ENCODE assay signal across 15 cellular contexts in the genomic region with DNA sequence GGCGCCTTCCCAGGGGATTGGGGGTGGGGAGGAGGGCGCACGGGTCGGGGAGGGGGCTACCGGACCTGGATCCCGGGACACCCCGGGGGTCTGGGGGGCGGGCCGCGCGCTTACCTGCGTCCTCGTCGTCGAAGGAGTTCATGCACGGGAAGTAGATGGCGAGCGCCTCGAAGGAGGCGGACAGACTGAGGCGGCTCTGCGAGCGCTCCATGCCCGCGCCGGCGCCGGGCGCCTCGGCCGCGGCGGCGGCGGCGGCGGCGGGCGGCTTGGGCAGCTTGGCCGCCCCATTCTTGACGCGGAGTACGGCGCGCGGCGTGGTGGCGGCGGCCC. TPM values are rescaled to one million over a fixed set of nuclear protein-coding genes. Genes with fewer than 3 reads are reported as not detected.
DNase-seq lines count a peak whose midpoint lies in the region; ATAC-seq lines count a peak whose summit lies in the region.
"Had no signal": no experiment of that assay in that cellular context is flagged by ENCODE, and none has a peak within 500 bp of the region (broad histone marks: within the 10 kb centered on the region; RNA-seq: fewer than 3 reads in every experiment).

No MANE protein-coding gene starts in this region.

- H2AFZ ChIP-seq in GM23248 (no peak overlapping the region), trophoblast cell (ENCODE audit: insufficient read depth, low read length, poor library complexity) (no peak overlapping the region)

- H3K79me1 ChIP-seq in trophoblast cell (ENCODE audit: low read length), result no peaks in the 10 kb centered on the region

- no peaks in the 10 kb centered on the region for H3K9me2 ChIP-seq in GM23248 (ENCODE audit: insufficient read depth)

- ATAC-seq in GM19463 (IDR thresholded peaks at IDR 0.05; ENCODE audit: unreplicated experiment) (no peak), HG03175 (IDR thresholded peaks at IDR 0.05; ENCODE audit: unreplicated experiment) (no peak), GM18870 (IDR thresholded peaks at IDR 0.05; ENCODE audit: unreplicated experiment) (no peak)

- no peak overlapping the region for H2BK5ac ChIP-seq in trophoblast cell (ENCODE audit: low read depth, low read length, poor library complexity)

- no peak overlapping the region for H3K18ac ChIP-seq in trophoblast cell (ENCODE audit: low read length)

- no peak overlapping the region for H2BK120ac ChIP-seq in trophoblast cell (ENCODE audit: insufficient read depth, low read length, poor library complexity)

- no peak overlapping the region for H4K8ac ChIP-seq in trophoblast cell (ENCODE audit: low read depth, low read length)

- no peak overlapping the region for H3K4ac ChIP-seq in trophoblast cell (ENCODE audit: low read depth, low read length)

- no peak overlapping the region for H3K14ac ChIP-seq in trophoblast cell (ENCODE audit: low read length)

- no peaks in the 10 kb centered on the region for H3K36me3 ChIP-seq in GM23248 (ENCODE audit: low read depth)
- H3K36me3 ChIP-seq in MG63, result no peaks in the 10 kb centered on the region
- H3K36me3 ChIP-seq in trophoblast cell (ENCODE audit: control insufficient read depth in 1 of 2, insufficient read depth in 2 of 2, low read length in 2 of 2), result no peaks in the 10 kb centered on the region

- no peak overlapping the region for H3K23ac ChIP-seq in trophoblast cell (ENCODE audit: low read length)

- no peak overlapping the region for H4K91ac ChIP-seq in trophoblast cell (ENCODE audit: low read depth, low read length)

- 3% methylated on average over 14 to 36 of the region's 49 CpGs for WGBS in GM23248 (ENCODE audit: low coverage in 1 of 2, low lambda C conversion rate in 2 of 2, missing lambda C conversion rate in 2 of 2), 2 experiments
- WGBS in trophoblast cell (ENCODE audit: extremely low coverage, insufficient coverage, insufficient read length), result no CpG with 5 or more reads among the region's 49 CpGs

- H3K79me2 ChIP-seq in GM23248 (ENCODE audit: insufficient read depth) (no peaks in the 10 kb centered on the region), trophoblast cell (ENCODE audit: control insufficient read depth, insufficient read depth, low read length, poor library complexity) (no peaks in the 10 kb centered on the region)

- H3K9ac ChIP-seq in GM23248, result no peak overlapping the region
- H3K9ac ChIP-seq in trophoblast cell (ENCODE audit: low read length), result no peak overlapping the region

- H3K27ac ChIP-seq in GM23248 (no peak overlapping the region), trophoblast cell (ENCODE audit: low read depth, low read length) (no peak overlapping the region)
- H3K27ac ChIP-seq: body of pancreas had no signal

- no peaks in the 10 kb centered on the region for H3F3A ChIP-seq in GM23248 (ENCODE audit: insufficient read depth)

- no peak overlapping the region for H4K12ac ChIP-seq in trophoblast cell (ENCODE audit: low read depth, low read length)

- no peaks in the 10 kb centered on the region for H3K4me1 ChIP-seq in GM23248 (ENCODE audit: insufficient read depth)
- H3K4me1 ChIP-seq in trophoblast cell (ENCODE audit: control insufficient read depth in 1 of 2, insufficient read depth in 2 of 2, low read length in 2 of 2), result peaks cover 2 to 4% of the 10 kb centered on the region in 2 experiments

- H3K27me3 ChIP-seq in GM23248 (replicated peaks; ENCODE audit: insufficient read depth) (peaks cover 56% of the 10 kb centered on the region), MG63 (peaks cover 41% of the 10 kb centered on the region), trophoblast cell (ENCODE audit: insufficient read depth, low read length) (peaks cover 35% of the 10 kb centered on the region)

- in situ Hi-C loops in GM23248 (cut with MboI), result no loop called here

- no peak overlapping the region for H3K4me3 ChIP-seq in GM23248
- no peak overlapping the region for H3K4me3 ChIP-seq in MG63
- no peak overlapping the region for H3K4me3 ChIP-seq in trophoblast cell (ENCODE audit: low read depth, low read length)
- H3K4me3 ChIP-seq: body of pancreas had no signal

- H2BK12ac ChIP-seq in trophoblast cell (ENCODE audit: low read length), result no peak overlapping the region

- H4K20me1 ChIP-seq in GM23248 (ENCODE audit: insufficient read depth), result no peaks in the 10 kb centered on the region

- DNase-seq in GM23248, result peak; percentile 36
- peak; percentile 12 for DNase-seq in MG63
- DNase-seq in germinal center (ENCODE audit: low spot score), result peak; percentile 20
- no peak for DNase-seq in trophoblast cell
- no peak for DNase-seq in NCI-H1436 treated with DMSO at 0.1 percent for 48 hours (lab: John Stamatoyannopoulos, UW)
- DNase-seq: activated T-cell treated with anti-CD3 and anti-CD28 coated beads, Interleukin-2, amount 50 U/mL, for 4 hours; body of pancreas; erythroblast; MM.1S; naive thymus-derived CD8-positive, alpha-beta T cell; NCI-H510A treated with DMSO at 0.1 percent for 48 hours; Right ventricle myocardium superior had no signal

- H3K9me3 ChIP-seq in GM23248 (ENCODE audit: low read depth) (no peaks in the 10 kb centered on the region), MG63 (peaks cover 8% of the 10 kb centered on the region; the same call in 1 of the 2 replicates), trophoblast cell (ENCODE audit: insufficient read depth, low read depth, low read length) (peaks cover 8% of the 10 kb centered on the region)

- no peak overlapping the region for H2AK5ac ChIP-seq in trophoblast cell (ENCODE audit: low read length)

- no peak overlapping the region for H3K4me2 ChIP-seq in GM23248 (ENCODE audit: unreplicated experiment)
- H3K4me2 ChIP-seq in trophoblast cell (ENCODE audit: low read length), result peak overlapping the region; percentile 63

RNA-seq across cellular contexts. Expression of a gene that starts 0.3 kb away (rescaled TPM):
- 0.22 TPM in 1 of 2 replicates, not detected in the other for total RNA-seq in GM23248 (2014; rRNA removed; shearing (Covaris generic))
- not detected in 2 replicates for polyA plus RNA-seq in GM23248 (2016; fragmentation: Nextera tagmentation; extraction: Ambion mirVana)
- total RNA-seq in MG63 (2014; rRNA removed; shearing (Covaris generic); ENCODE audit: low replicate concordance), result 0.39 and 2.9 TPM in 2 replicates
- 0.44 and 0.49 TPM in 2 replicates for polyA plus RNA-seq in trophoblast cell (2013)
- total RNA-seq: naive thymus-derived CD8-positive, alpha-beta T cell had no signal
- polyA plus RNA-seq: naive thymus-derived CD8-positive, alpha-beta T cell had no signal

Comparison
In these comparisons a context has a peak if more than half of its experiments do, and no peak if none do; other contexts are left out.
1. DNase-seq: peak in GM23248 (single experiment), MG63 (single experiment) and germinal center (single experiment); none in trophoblast cell (0 of 2) and NCI-H1436 treated with DMSO at 0.1 percent for 48 hours (single experiment).